Comparison of ENCODE assay signal across 16 cellular contexts in genomic region chr7:1974290-1974689, GRCh38.
DNase-seq lines count a peak whose midpoint lies in the region; ATAC-seq and TF ChIP-seq lines count a peak whose summit lies in the region.
"Had no signal": no experiment of that assay in that cellular context is flagged by ENCODE, and none has a peak within 500 bp of the region (broad histone marks: within the 10 kb centered on the region; RNA-seq: fewer than 3 reads in every experiment).

No MANE protein-coding gene starts in this region.

- no peak overlapping the region for H2AFZ ChIP-seq in neural progenitor cell (replicated peaks)

- no peaks in the 10 kb centered on the region for H3F3A ChIP-seq in neural progenitor cell (ENCODE audit: low read depth)

- peaks cover 33% of the 10 kb centered on the region for H3K4me1 Mint-ChIP-seq in activated naive CD4-positive, alpha-beta T cell treated with anti-CD3 and anti-CD28 coated beads, Interleukin-2, amount 50 U/mL, for 24 hours
- peaks cover 19 to 39% (median 26%) of the 10 kb centered on the region in 3 donors for H3K4me1 Mint-ChIP-seq in T-cell
- H3K4me1 Mint-ChIP-seq in glutamatergic neuron (ENCODE audit: low read depth, unreplicated experiment): peaks cover 22% of the 10 kb centered on the region
- H3K4me1 Mint-ChIP-seq in neural crest cell: peaks cover 20% of the 10 kb centered on the region
- peaks cover 14% of the 10 kb centered on the region for H3K4me1 Mint-ChIP-seq in neural progenitor cell

- no peaks in the 10 kb centered on the region for H3K27me3 Mint-ChIP-seq in activated naive CD4-positive, alpha-beta T cell treated with anti-CD3 and anti-CD28 coated beads, Interleukin-2, amount 50 U/mL, for 24 hours
- H3K27me3 Mint-ChIP-seq in T-cell (no peaks in the 10 kb centered on the region), glutamatergic neuron (ENCODE audit: unreplicated experiment) (peaks cover 2% of the 10 kb centered on the region), neural crest cell (ENCODE audit: low read depth) (no peaks in the 10 kb centered on the region), neural progenitor cell (ENCODE audit: insufficient read depth, low read depth) (peaks cover 3% of the 10 kb centered on the region)

- H3K36me3 Mint-ChIP-seq in activated naive CD4-positive, alpha-beta T cell treated with anti-CD3 and anti-CD28 coated beads, Interleukin-2, amount 50 U/mL, for 24 hours: peaks cover 2% of the 10 kb centered on the region
- H3K36me3 Mint-ChIP-seq in T-cell (peaks cover 24% of the 10 kb centered on the region), glutamatergic neuron (ENCODE audit: unreplicated experiment) (peaks cover 20% of the 10 kb centered on the region), neural crest cell (ENCODE audit: low read depth) (peaks cover 21% of the 10 kb centered on the region), neural progenitor cell (peaks cover 16% of the 10 kb centered on the region)

- no peak overlapping the region for H3K9ac ChIP-seq in neural progenitor cell

- peak in 1 of 4 experiments; percentile 53 for ATAC-seq in T-cell (replicated peaks in 1 of 4)
- ATAC-seq: PC-3 had no signal

- no peaks in the 10 kb centered on the region for H3K9me3 Mint-ChIP-seq in activated naive CD4-positive, alpha-beta T cell treated with anti-CD3 and anti-CD28 coated beads, Interleukin-2, amount 50 U/mL, for 24 hours
- H3K9me3 Mint-ChIP-seq in T-cell: no peaks in the 10 kb centered on the region
- peaks cover 10% of the 10 kb centered on the region for H3K9me3 Mint-ChIP-seq in glutamatergic neuron (ENCODE audit: unreplicated experiment)
- H3K9me3 Mint-ChIP-seq in neural crest cell: no peaks in the 10 kb centered on the region
- H3K9me3 Mint-ChIP-seq in neural progenitor cell: no peaks in the 10 kb centered on the region

- no peak overlapping the region for H3K4me3 Mint-ChIP-seq in activated naive CD4-positive, alpha-beta T cell treated with anti-CD3 and anti-CD28 coated beads, Interleukin-2, amount 50 U/mL, for 24 hours
- H3K4me3 Mint-ChIP-seq in T-cell (peak overlapping the region in 1 of 3 donors; percentile 19), glutamatergic neuron (ENCODE audit: unreplicated experiment) (no peak overlapping the region), neural crest cell (no peak overlapping the region), neural progenitor cell (no peak overlapping the region)

- no peaks in the 10 kb centered on the region for H3K79me2 ChIP-seq in neural progenitor cell (ENCODE audit: low read depth)

- POLR2A ChIA-PET in T-cell (lab: Charles Lee): no interaction called here

- no peak overlapping the region for H3K4me3 ChIP-seq in neural progenitor cell

- CTCF ChIA-PET in T-cell (lab: Charles Lee): no interaction called here

- DNase-seq in activated naive CD4-positive, alpha-beta T cell (lab: John Stamatoyannopoulos, UW): no peak
- DNase-seq in T-cell (no peak), glutamatergic neuron (no peak), neural crest cell (ENCODE audit: low read depth, low spot score) (no peak), neural progenitor cell (ENCODE audit: low spot score) (no peak), NCI-H524 (lab: John Stamatoyannopoulos, UW) (no peak), islet precursor cell (no peak)
- DNase-seq: DMS79 treated with DMSO at 0.1 percent for 48 hours, NCI-H1417, NCI-H187 treated with DMSO at 0.1 percent for 48 hours, NCI-H2227 treated with DMSO at 0.1 percent for 48 hours, NCI-H524 treated with DMSO at 0.1 percent for 48 hours, PC-3, RPMI8226, SHP77 treated with DMSO at 0.1 percent for 48 hours had no signal

- peak overlapping the region; percentile 32 for H3K27ac Mint-ChIP-seq in activated naive CD4-positive, alpha-beta T cell treated with anti-CD3 and anti-CD28 coated beads, Interleukin-2, amount 50 U/mL, for 24 hours
- peak overlapping the region; percentile 25 to 59 for H3K27ac Mint-ChIP-seq in T-cell
- H3K27ac Mint-ChIP-seq in glutamatergic neuron (ENCODE audit: unreplicated experiment): peak overlapping the region; percentile 16
- H3K27ac Mint-ChIP-seq in neural crest cell (ENCODE audit: unreplicated experiment): peak overlapping the region; percentile 2
- no peak overlapping the region for H3K27ac Mint-ChIP-seq in neural progenitor cell

- no peaks in the 10 kb centered on the region for H3K4me1 ChIP-seq in neural progenitor cell

- no peak overlapping the region for H3K27ac ChIP-seq in neural progenitor cell

- TF ChIP-seq CTCF in glutamatergic neuron (IDR thresholded peaks at IDR 0.05; ENCODE audit: partially characterized antibody, unreplicated experiment) (no peak), neural crest cell (conservative IDR thresholded peaks at IDR 0.05) (no peak), neural progenitor cell (IDR thresholded peaks at IDR 0.05) (no peak)

- no peak overlapping the region for H3K4me2 ChIP-seq in neural progenitor cell

- H4K20me1 ChIP-seq in neural progenitor cell (ENCODE audit: low read depth): no peaks in the 10 kb centered on the region

- no peaks in the 10 kb centered on the region for H3K36me3 ChIP-seq in neural progenitor cell

- no peaks in the 10 kb centered on the region for H3K9me3 ChIP-seq in neural progenitor cell (ENCODE audit: low read depth)

- no peaks in the 10 kb centered on the region for H3K27me3 ChIP-seq in neural progenitor cell
